1 cellular context compared by ENCODE assay signal in the genomic region with DNA sequence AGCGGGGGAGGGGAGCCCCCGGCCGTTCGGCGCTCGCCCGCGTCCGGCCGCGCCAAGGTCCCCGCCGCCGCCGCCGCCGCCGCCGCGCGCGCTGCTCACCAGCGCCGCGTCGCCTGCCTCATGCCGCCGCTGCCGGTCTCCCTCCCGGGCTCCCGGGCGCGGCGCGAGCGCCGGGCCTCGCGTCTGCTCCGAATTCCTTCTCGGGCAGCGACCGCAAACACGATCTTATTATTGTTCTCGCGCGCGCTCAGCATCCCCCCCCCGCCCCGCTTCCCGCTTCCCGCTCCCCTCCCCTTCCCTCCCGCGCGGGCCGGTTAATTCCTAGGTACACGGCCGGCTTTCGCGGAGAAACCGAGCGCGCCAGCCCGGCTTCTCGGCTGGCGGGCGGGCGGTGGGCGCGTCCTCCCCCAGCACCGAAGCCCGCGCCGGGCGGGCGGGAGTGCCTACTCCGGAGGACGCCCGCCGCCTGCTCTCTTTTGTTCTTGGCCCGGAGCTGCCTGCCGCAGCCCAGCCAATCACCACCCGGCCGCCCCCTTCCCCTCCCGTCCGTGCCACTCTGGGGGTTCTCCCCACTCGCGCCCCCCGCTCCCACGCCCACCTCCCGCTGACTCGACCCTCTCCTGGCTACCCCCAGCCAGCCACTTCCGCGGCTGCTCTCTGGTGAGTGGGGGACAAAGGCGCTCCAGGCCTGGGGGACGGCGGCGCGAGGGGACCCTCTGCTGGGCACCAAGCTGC.
TF ChIP-seq lines count a peak whose summit lies in the region.

A gene (minus strand): TSS at position 202 of the 735 bp plus-strand sequence. CDS start 409 bp downstream, outside the sequence.

TF ChIP-seq in HEK293, 187 proteins besides CTCF, POLR2A, EP300 and RAD21 (continued from another document and continues in another):
- TF ChIP-seq, protein P1, sequence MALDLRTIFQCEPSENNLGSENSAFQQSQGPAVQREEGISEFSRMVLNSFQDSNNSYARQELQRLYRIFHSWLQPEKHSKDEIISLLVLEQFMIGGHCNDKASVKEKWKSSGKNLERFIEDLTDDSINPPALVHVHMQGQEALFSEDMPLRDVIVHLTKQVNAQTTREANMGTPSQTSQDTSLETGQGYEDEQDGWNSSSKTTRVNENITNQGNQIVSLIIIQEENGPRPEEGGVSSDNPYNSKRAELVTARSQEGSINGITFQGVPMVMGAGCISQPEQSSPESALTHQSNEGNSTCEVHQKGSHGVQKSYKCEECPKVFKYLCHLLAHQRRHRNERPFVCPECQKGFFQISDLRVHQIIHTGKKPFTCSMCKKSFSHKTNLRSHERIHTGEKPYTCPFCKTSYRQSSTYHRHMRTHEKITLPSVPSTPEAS (tag by site-specific recombination; IDR thresholded peaks at IDR 0.05), result no peak
- TF ChIP-seq, protein P2, sequence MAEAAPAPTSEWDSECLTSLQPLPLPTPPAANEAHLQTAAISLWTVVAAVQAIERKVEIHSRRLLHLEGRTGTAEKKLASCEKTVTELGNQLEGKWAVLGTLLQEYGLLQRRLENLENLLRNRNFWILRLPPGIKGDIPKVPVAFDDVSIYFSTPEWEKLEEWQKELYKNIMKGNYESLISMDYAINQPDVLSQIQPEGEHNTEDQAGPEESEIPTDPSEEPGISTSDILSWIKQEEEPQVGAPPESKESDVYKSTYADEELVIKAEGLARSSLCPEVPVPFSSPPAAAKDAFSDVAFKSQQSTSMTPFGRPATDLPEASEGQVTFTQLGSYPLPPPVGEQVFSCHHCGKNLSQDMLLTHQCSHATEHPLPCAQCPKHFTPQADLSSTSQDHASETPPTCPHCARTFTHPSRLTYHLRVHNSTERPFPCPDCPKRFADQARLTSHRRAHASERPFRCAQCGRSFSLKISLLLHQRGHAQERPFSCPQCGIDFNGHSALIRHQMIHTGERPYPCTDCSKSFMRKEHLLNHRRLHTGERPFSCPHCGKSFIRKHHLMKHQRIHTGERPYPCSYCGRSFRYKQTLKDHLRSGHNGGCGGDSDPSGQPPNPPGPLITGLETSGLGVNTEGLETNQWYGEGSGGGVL (tag by site-specific recombination; IDR thresholded peaks at IDR 0.05), result peak; percentile 96
- TF ChIP-seq ZEB2 (tag by site-specific recombination; IDR thresholded peaks at IDR 0.05), result peak; percentile 63; the same call in 1 of the 2 replicates
- TF ChIP-seq ZNF473 (tag by site-specific recombination; IDR thresholded peaks at IDR 0.05), result no peak
- TF ChIP-seq HOXC10 (CRISPR knock-in tag; IDR thresholded peaks at IDR 0.05), result no peak
- TF ChIP-seq ZNF292 (tag by site-specific recombination; IDR thresholded peaks at IDR 0.05; ENCODE audit: borderline replicate concordance, low read depth), result no peak
- no peak for TF ChIP-seq BCL11B (tag by site-specific recombination; IDR thresholded peaks at IDR 0.05; ENCODE audit: low read depth)
- TF ChIP-seq GLI4 (tag by site-specific recombination; IDR thresholded peaks at IDR 0.05), result no peak
- no peak for TF ChIP-seq ZNF830 (tag by site-specific recombination; IDR thresholded peaks at IDR 0.05; ENCODE audit: low read depth)
- no peak for TF ChIP-seq ZNF521 (tag by site-specific recombination; IDR thresholded peaks at IDR 0.05)
- no peak for TF ChIP-seq ZNF621 (tag by site-specific recombination; IDR thresholded peaks at IDR 0.05)
- no peak for TF ChIP-seq ZNF121 (tag by site-specific recombination; IDR thresholded peaks at IDR 0.05)
- TF ChIP-seq, protein P3, sequence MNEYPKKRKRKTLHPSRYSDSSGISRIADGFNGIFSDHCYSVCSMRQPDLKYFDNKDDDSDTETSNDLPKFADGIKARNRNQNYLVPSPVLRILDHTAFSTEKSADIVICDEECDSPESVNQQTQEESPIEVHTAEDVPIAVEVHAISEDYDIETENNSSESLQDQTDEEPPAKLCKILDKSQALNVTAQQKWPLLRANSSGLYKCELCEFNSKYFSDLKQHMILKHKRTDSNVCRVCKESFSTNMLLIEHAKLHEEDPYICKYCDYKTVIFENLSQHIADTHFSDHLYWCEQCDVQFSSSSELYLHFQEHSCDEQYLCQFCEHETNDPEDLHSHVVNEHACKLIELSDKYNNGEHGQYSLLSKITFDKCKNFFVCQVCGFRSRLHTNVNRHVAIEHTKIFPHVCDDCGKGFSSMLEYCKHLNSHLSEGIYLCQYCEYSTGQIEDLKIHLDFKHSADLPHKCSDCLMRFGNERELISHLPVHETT (tag by site-specific recombination; IDR thresholded peaks at IDR 0.05), result no peak
- TF ChIP-seq ZNF140 (tag by site-specific recombination; IDR thresholded peaks at IDR 0.05), result no peak
- TF ChIP-seq, protein P4, sequence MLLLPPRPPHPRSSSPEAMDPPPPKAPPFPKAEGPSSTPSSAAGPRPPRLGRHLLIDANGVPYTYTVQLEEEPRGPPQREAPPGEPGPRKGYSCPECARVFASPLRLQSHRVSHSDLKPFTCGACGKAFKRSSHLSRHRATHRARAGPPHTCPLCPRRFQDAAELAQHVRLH (tag by site-specific recombination; IDR thresholded peaks at IDR 0.05), result no peak
- no peak for TF ChIP-seq ZNF350 (tag by site-specific recombination; IDR thresholded peaks at IDR 0.05)
- TF ChIP-seq ZNF157 (tag by site-specific recombination; IDR thresholded peaks at IDR 0.05), result no peak
- TF ChIP-seq EGR2 (tag by site-specific recombination; IDR thresholded peaks at IDR 0.05; ENCODE audit: low read depth), result peak; percentile 90
- TF ChIP-seq ZSCAN30 (tag by site-specific recombination; IDR thresholded peaks at IDR 0.05), result peak; percentile 60; the same call in 1 of the 2 replicates
- no peak for TF ChIP-seq ZNF837 (tag by site-specific recombination; IDR thresholded peaks at IDR 0.05)
- no peak for TF ChIP-seq ZNF169 (tag by site-specific recombination; IDR thresholded peaks at IDR 0.05)
- TF ChIP-seq ZBTB20 (tag by site-specific recombination; IDR thresholded peaks at IDR 0.05), result peak; percentile 68; the same call in 1 of the 2 replicates
- TF ChIP-seq GLIS2 (tag by site-specific recombination; IDR thresholded peaks at IDR 0.05), result peak; percentile 100
- TF ChIP-seq ZBTB8A (tag by site-specific recombination; IDR thresholded peaks at IDR 0.05), result peak; percentile 97
- TF ChIP-seq, protein P5, sequence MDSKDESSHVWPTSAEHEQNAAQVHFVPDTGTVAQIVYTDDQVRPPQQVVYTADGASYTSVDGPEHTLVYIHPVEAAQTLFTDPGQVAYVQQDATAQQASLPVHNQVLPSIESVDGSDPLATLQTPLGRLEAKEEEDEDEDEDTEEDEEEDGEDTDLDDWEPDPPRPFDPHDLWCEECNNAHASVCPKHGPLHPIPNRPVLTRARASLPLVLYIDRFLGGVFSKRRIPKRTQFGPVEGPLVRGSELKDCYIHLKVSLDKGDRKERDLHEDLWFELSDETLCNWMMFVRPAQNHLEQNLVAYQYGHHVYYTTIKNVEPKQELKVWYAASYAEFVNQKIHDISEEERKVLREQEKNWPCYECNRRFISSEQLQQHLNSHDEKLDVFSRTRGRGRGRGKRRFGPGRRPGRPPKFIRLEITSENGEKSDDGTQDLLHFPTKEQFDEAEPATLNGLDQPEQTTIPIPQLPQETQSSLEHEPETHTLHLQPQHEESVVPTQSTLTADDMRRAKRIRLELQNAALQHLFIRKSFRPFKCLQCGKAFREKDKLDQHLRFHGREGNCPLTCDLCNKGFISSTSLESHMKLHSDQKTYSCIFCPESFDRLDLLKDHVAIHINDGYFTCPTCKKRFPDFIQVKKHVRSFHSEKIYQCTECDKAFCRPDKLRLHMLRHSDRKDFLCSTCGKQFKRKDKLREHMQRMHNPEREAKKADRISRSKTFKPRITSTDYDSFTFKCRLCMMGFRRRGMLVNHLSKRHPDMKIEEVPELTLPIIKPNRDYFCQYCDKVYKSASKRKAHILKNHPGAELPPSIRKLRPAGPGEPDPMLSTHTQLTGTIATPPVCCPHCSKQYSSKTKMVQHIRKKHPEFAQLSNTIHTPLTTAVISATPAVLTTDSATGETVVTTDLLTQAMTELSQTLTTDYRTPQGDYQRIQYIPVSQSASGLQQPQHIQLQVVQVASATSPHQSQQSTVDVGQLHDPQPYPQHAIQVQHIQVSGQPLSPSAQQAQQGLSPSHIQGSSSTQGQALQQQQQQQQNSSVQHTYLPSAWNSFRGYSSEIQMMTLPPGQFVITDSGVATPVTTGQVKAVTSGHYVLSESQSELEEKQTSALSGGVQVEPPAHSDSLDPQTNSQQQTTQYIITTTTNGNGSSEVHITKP (tag by site-specific recombination; IDR thresholded peaks at IDR 0.05), result peak; percentile 46; the same call in 1 of the 2 replicates
- TF ChIP-seq, protein P6, sequence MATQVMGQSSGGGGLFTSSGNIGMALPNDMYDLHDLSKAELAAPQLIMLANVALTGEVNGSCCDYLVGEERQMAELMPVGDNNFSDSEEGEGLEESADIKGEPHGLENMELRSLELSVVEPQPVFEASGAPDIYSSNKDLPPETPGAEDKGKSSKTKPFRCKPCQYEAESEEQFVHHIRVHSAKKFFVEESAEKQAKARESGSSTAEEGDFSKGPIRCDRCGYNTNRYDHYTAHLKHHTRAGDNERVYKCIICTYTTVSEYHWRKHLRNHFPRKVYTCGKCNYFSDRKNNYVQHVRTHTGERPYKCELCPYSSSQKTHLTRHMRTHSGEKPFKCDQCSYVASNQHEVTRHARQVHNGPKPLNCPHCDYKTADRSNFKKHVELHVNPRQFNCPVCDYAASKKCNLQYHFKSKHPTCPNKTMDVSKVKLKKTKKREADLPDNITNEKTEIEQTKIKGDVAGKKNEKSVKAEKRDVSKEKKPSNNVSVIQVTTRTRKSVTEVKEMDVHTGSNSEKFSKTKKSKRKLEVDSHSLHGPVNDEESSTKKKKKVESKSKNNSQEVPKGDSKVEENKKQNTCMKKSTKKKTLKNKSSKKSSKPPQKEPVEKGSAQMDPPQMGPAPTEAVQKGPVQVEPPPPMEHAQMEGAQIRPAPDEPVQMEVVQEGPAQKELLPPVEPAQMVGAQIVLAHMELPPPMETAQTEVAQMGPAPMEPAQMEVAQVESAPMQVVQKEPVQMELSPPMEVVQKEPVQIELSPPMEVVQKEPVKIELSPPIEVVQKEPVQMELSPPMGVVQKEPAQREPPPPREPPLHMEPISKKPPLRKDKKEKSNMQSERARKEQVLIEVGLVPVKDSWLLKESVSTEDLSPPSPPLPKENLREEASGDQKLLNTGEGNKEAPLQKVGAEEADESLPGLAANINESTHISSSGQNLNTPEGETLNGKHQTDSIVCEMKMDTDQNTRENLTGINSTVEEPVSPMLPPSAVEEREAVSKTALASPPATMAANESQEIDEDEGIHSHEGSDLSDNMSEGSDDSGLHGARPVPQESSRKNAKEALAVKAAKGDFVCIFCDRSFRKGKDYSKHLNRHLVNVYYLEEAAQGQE (tag by site-specific recombination; IDR thresholded peaks at IDR 0.05), result no peak
- TF ChIP-seq ZNF600 (tag by site-specific recombination; IDR thresholded peaks at IDR 0.05), result peak; percentile 62; the same call in 1 of the 2 replicates
- TF ChIP-seq YY1 (tag by site-specific recombination; IDR thresholded peaks at IDR 0.05), result no peak
- TF ChIP-seq YY2 (tag by site-specific recombination; IDR thresholded peaks at IDR 0.05), result no peak
- TF ChIP-seq ZNF624 (tag by site-specific recombination; IDR thresholded peaks at IDR 0.05), result no peak
- peak; percentile 67 for TF ChIP-seq SP3 (tag by site-specific recombination; IDR thresholded peaks at IDR 0.05)
- TF ChIP-seq ZNF274 (IDR thresholded peaks at IDR 0.05; ENCODE audit: low read length), result no peak
- no peak for TF ChIP-seq ZNF274 (tag by site-specific recombination; IDR thresholded peaks at IDR 0.05; ENCODE audit: borderline replicate concordance)
- peak; percentile 81; the same call in 1 of the 2 replicates for TF ChIP-seq ZNF561 (tag by site-specific recombination; IDR thresholded peaks at IDR 0.05; ENCODE audit: borderline replicate concordance)
- no peak for TF ChIP-seq ZSCAN16 (tag by site-specific recombination; IDR thresholded peaks at IDR 0.05)
- no peak for TF ChIP-seq OSR2 (tag by site-specific recombination; IDR thresholded peaks at IDR 0.05)
- TF ChIP-seq ZNF146 (tag by site-specific recombination; IDR thresholded peaks at IDR 0.05), result no peak
- TF ChIP-seq, protein P7, sequence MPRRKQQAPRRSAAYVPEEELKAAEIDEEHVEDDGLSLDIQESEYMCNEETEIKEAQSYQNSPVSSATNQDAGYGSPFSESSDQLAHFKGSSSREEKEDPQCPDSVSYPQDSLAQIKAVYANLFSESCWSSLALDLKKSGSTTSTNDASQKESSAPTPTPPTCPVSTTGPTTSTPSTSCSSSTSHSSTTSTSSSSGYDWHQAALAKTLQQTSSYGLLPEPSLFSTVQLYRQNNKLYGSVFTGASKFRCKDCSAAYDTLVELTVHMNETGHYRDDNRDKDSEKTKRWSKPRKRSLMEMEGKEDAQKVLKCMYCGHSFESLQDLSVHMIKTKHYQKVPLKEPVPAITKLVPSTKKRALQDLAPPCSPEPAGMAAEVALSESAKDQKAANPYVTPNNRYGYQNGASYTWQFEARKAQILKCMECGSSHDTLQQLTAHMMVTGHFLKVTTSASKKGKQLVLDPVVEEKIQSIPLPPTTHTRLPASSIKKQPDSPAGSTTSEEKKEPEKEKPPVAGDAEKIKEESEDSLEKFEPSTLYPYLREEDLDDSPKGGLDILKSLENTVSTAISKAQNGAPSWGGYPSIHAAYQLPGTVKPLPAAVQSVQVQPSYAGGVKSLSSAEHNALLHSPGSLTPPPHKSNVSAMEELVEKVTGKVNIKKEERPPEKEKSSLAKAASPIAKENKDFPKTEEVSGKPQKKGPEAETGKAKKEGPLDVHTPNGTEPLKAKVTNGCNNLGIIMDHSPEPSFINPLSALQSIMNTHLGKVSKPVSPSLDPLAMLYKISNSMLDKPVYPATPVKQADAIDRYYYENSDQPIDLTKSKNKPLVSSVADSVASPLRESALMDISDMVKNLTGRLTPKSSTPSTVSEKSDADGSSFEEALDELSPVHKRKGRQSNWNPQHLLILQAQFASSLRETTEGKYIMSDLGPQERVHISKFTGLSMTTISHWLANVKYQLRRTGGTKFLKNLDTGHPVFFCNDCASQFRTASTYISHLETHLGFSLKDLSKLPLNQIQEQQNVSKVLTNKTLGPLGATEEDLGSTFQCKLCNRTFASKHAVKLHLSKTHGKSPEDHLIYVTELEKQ (tag by site-specific recombination; IDR thresholded peaks at IDR 0.05; ENCODE audit: borderline replicate concordance), result no peak
- no peak for TF ChIP-seq ZNF843 (tag by site-specific recombination; IDR thresholded peaks at IDR 0.05)
- no peak for TF ChIP-seq KLF16 (tag by site-specific recombination; IDR thresholded peaks at IDR 0.05)
- no peak for TF ChIP-seq ZNF37A (tag by site-specific recombination; IDR thresholded peaks at IDR 0.05)
